ENCODE assay signal across 1 cellular context in genomic region chrX:69088171-69088938, GRCh38.
TF ChIP-seq lines count a peak whose summit lies in the region.

No MANE protein-coding gene starts in this region.

TF ChIP-seq in GM23338, 12 proteins besides CTCF, POLR2A, EP300 and RAD21 (continued from another document):
- no peak for TF ChIP-seq ZNF462 (CRISPR knock-in tag; IDR thresholded peaks at IDR 0.05)
- TF ChIP-seq ETS1 (IDR thresholded peaks at IDR 0.05), result no peak
- no peak for TF ChIP-seq NANOG (IDR thresholded peaks at IDR 0.05; ENCODE audit: borderline replicate concordance)
- TF ChIP-seq POLR2AphosphoS5 (IDR thresholded peaks at IDR 0.05; ENCODE audit: low read depth), result no peak
- no peak for TF ChIP-seq EZH2 (IDR thresholded peaks at IDR 0.05; ENCODE audit: low read depth, unreplicated experiment)
- TF ChIP-seq CREB1 (CRISPR knock-in tag; IDR thresholded peaks at IDR 0.05; ENCODE audit: low read depth), result no peak
